Comparison of ENCODE assay signal across 20 cellular contexts in the genomic region with DNA sequence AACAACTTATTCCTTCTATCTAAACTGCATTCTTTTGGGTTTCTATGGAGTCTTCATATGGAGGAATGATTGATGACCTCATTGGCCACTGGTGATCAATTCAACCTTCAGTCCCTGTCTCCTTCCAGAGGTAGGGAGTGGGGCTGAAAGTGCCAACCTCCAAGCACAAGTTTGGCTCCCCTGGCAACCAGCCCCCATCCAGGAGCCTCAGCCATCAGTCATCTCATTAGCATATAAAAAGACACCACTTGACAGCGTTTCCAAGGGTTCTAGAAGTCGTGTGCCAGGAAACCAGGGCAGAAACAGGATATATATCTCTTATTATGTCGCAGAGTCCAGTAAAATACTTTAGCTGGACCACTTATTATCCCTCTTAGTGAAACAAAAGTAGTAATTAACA. TPM values are rescaled to one million over a fixed set of nuclear protein-coding genes. Genes with fewer than 3 reads are reported as not detected.
A peak's percentile ranks its signal among the peaks of the same experiment; 100 is the strongest.
DNase-seq lines count a peak whose midpoint lies in the region; ATAC-seq and TF ChIP-seq lines count a peak whose summit lies in the region.
"Had no signal": no experiment of that assay in that cellular context is flagged by ENCODE, and none has a peak within 500 bp of the region (broad histone marks: within the 10 kb centered on the region; RNA-seq: fewer than 3 reads in every experiment).

No MANE protein-coding gene starts in this region.

- intact Hi-C loops in activated T-helper 1 cell treated with anti-CD3 and anti-CD28 coated beads, Interleukin-12 subunit alpha, Interleukin-12 subunit beta, Interleukin-2, Interleukin-4 antibody, amounts not matched to agents 30 ng/mL and 10 ng/mL and 1 ng/mL, durations not matched to agents 14 hours and 24 hours and 36 hours (cut with micrococcal nuclease): no loop called here
- intact Hi-C loops in CD4-positive, alpha-beta memory T cell (cut with micrococcal nuclease): no loop called here

- H3K4me1 ChIP-seq in HUES64 (ENCODE audit: insufficient read depth, low read length) (peaks cover 12% of the 10 kb centered on the region), iPS-18a (ENCODE audit: control insufficient read depth, low read depth, low read length) (peaks cover 21% of the 10 kb centered on the region), gastroesophageal sphincter (peaks cover 0 to 24% (median 0%) of the 10 kb centered on the region in 3 donors)
- H3K4me1 ChIP-seq in CD4-positive, alpha-beta memory T cell (ENCODE audit: insufficient read depth, low read length): peaks cover 13% of the 10 kb centered on the region

- POLR2A ChIA-PET in CD4-positive, alpha-beta memory T cell (lab: Charles Lee; ENCODE audit: partially characterized antibody): no interaction called here

- DNase-seq in ELF-1 (ENCODE audit: low read depth, low spot score) (peak; percentile 42), AG08395 (ENCODE audit: low spot score) (no peak)
- no peak for DNase-seq in activated T-helper 1 cell treated with anti-CD3 and anti-CD28 coated beads, Interleukin-12 subunit alpha, Interleukin-12 subunit beta, Interleukin-2, Interleukin-4 antibody, amounts not matched to agents 30 ng/mL and 10 ng/mL and 1 ng/mL, durations not matched to agents 14 hours and 24 hours and 36 hours (ENCODE audit: low spot score)
- no peak for DNase-seq in CD4-positive, alpha-beta memory T cell
- DNase-seq: activated CD4-positive, CD25-positive, alpha-beta regulatory T cell; activated CD8-positive, alpha-beta memory T cell treated with anti-CD3 and anti-CD28 coated beads for 24 hours; EL; esophagus squamous epithelium; GM23248; NCI-H1436 treated with DMSO at 0.1 percent for 48 hours; NCI-H345; RPMI8226; SK-N-SH; stimulated activated naive CD4-positive, alpha-beta T cell treated with Interleukin-2 at 50 U/mL for 16 hours; tibial artery had no signal

- WGBS in HUES64: 10% methylated on average over 3 of the region's 3 CpGs
- 39 to 46% methylated on average over 3 of the region's 3 CpGs for WGBS in gastroesophageal sphincter (ENCODE audit: low coverage in 1 of 2), 2 donors

- H3K27ac ChIP-seq in HUES64 (ENCODE audit: low read depth, low read length) (no peak overlapping the region), iPS-18a (ENCODE audit: low read length) (no peak overlapping the region), gastroesophageal sphincter (no peak overlapping the region)
- H3K27ac ChIP-seq in CD4-positive, alpha-beta memory T cell (ENCODE audit: low read depth, low read length): no peak overlapping the region
- H3K27ac ChIP-seq: esophagus squamous epithelium, GM23248, tibial artery had no signal

- no peak for ATAC-seq in gastroesophageal sphincter
- ATAC-seq: activated T-helper 17 cell treated with anti-CD3 and anti-CD28 coated beads, Interleukin-2, amount 50 U/mL, for 72 hours had no signal

- peaks cover 23% of the 10 kb centered on the region for H3K4me1 Mint-ChIP-seq in activated T-helper 1 cell treated with anti-CD3 and anti-CD28 coated beads, Interleukin-12 subunit alpha, Interleukin-12 subunit beta, Interleukin-2, Interleukin-4 antibody, amounts not matched to agents 30 ng/mL and 10 ng/mL and 1 ng/mL, durations not matched to agents 14 hours and 24 hours and 36 hours (ENCODE audit: low read depth)
- H3K4me1 Mint-ChIP-seq in CD4-positive, alpha-beta memory T cell: peaks cover 11 to 15% (median 13%) of the 10 kb centered on the region in 4 donors
- H3K4me1 Mint-ChIP-seq: nephron had no signal

- H3K9ac ChIP-seq in HUES64 (ENCODE audit: low read depth, low read length) (no peak overlapping the region), iPS-18a (ENCODE audit: low read length) (no peak overlapping the region)
- H3K9ac ChIP-seq: GM23248, SK-N-SH had no signal

- no peaks in the 10 kb centered on the region for H3K9me3 ChIP-seq in HUES64 (ENCODE audit: insufficient read depth, low read depth, low read length)
- H3K9me3 ChIP-seq in iPS-18a (ENCODE audit: control insufficient read depth, low read depth, low read length): no peaks in the 10 kb centered on the region
- H3K9me3 ChIP-seq in gastroesophageal sphincter: no peaks in the 10 kb centered on the region
- no peaks in the 10 kb centered on the region for H3K9me3 ChIP-seq in CD4-positive, alpha-beta memory T cell (ENCODE audit: control insufficient read depth in 1 of 2, low read length in 2 of 2)
- H3K9me3 ChIP-seq: esophagus squamous epithelium, SK-N-SH, tibial artery had no signal

- TF ChIP-seq EP300 in gastroesophageal sphincter (IDR thresholded peaks at IDR 0.05): no peak

- no peak for TF ChIP-seq CTCF in gastroesophageal sphincter (IDR thresholded peaks at IDR 0.05)

- H3K4me3 Mint-ChIP-seq in activated T-helper 1 cell treated with anti-CD3 and anti-CD28 coated beads, Interleukin-12 subunit alpha, Interleukin-12 subunit beta, Interleukin-2, Interleukin-4 antibody, amounts not matched to agents 30 ng/mL and 10 ng/mL and 1 ng/mL, durations not matched to agents 14 hours and 24 hours and 36 hours: no peak overlapping the region
- H3K4me3 Mint-ChIP-seq in CD4-positive, alpha-beta memory T cell: no peak overlapping the region
- H3K4me3 Mint-ChIP-seq: activated T-helper 17 cell treated with anti-CD3 and anti-CD28 coated beads, Interleukin-2, amount 50 U/mL, for 72 hours; nephron had no signal

- peak overlapping the region; percentile 47 for H3K27ac Mint-ChIP-seq in activated T-helper 1 cell treated with anti-CD3 and anti-CD28 coated beads, Interleukin-12 subunit alpha, Interleukin-12 subunit beta, Interleukin-2, Interleukin-4 antibody, amounts not matched to agents 30 ng/mL and 10 ng/mL and 1 ng/mL, durations not matched to agents 14 hours and 24 hours and 36 hours
- H3K27ac Mint-ChIP-seq in CD4-positive, alpha-beta memory T cell: peak overlapping the region in 1 of 7 donors; percentile 67
- H3K27ac Mint-ChIP-seq: nephron had no signal

- H3K9me3 Mint-ChIP-seq in activated T-helper 1 cell treated with anti-CD3 and anti-CD28 coated beads, Interleukin-12 subunit alpha, Interleukin-12 subunit beta, Interleukin-2, Interleukin-4 antibody, amounts not matched to agents 30 ng/mL and 10 ng/mL and 1 ng/mL, durations not matched to agents 14 hours and 24 hours and 36 hours: no peaks in the 10 kb centered on the region
- no peaks in the 10 kb centered on the region for H3K9me3 Mint-ChIP-seq in CD4-positive, alpha-beta memory T cell
- H3K9me3 Mint-ChIP-seq: activated T-helper 17 cell treated with anti-CD3 and anti-CD28 coated beads, Interleukin-2, amount 50 U/mL, for 72 hours; nephron had no signal

- CTCF ChIA-PET in CD4-positive, alpha-beta memory T cell (lab: Charles Lee; ENCODE audit: partially characterized antibody): no interaction called here

- TF ChIP-seq POLR2A in gastroesophageal sphincter (IDR thresholded peaks at IDR 0.05): no peak

- no peaks in the 10 kb centered on the region for H3K27me3 Mint-ChIP-seq in activated T-helper 1 cell treated with anti-CD3 and anti-CD28 coated beads, Interleukin-12 subunit alpha, Interleukin-12 subunit beta, Interleukin-2, Interleukin-4 antibody, amounts not matched to agents 30 ng/mL and 10 ng/mL and 1 ng/mL, durations not matched to agents 14 hours and 24 hours and 36 hours (ENCODE audit: insufficient read depth)
- no peaks in the 10 kb centered on the region for H3K27me3 Mint-ChIP-seq in CD4-positive, alpha-beta memory T cell
- H3K27me3 Mint-ChIP-seq: activated T-helper 17 cell treated with anti-CD3 and anti-CD28 coated beads, Interleukin-2, amount 50 U/mL, for 72 hours had no signal

- peaks cover 23% of the 10 kb centered on the region for H3K36me3 Mint-ChIP-seq in activated T-helper 1 cell treated with anti-CD3 and anti-CD28 coated beads, Interleukin-12 subunit alpha, Interleukin-12 subunit beta, Interleukin-2, Interleukin-4 antibody, amounts not matched to agents 30 ng/mL and 10 ng/mL and 1 ng/mL, durations not matched to agents 14 hours and 24 hours and 36 hours (ENCODE audit: low read depth)
- H3K36me3 Mint-ChIP-seq in CD4-positive, alpha-beta memory T cell: peaks cover 33 to 58% of the 10 kb centered on the region in 2 donors

- H3K36me3 ChIP-seq in HUES64 (ENCODE audit: insufficient read depth, low read length): peaks cover 22% of the 10 kb centered on the region
- H3K36me3 ChIP-seq in iPS-18a (ENCODE audit: control insufficient read depth, low read depth, low read length): peaks cover 11% of the 10 kb centered on the region
- peaks cover 4 to 91% of the 10 kb centered on the region in 2 donors for H3K36me3 ChIP-seq in gastroesophageal sphincter
- H3K36me3 ChIP-seq in CD4-positive, alpha-beta memory T cell (ENCODE audit: insufficient read depth, low read length): peaks cover 21% of the 10 kb centered on the region

- no peaks in the 10 kb centered on the region for H3K27me3 ChIP-seq in HUES64 (ENCODE audit: insufficient read depth, low read length)
- no peaks in the 10 kb centered on the region for H3K27me3 ChIP-seq in iPS-18a (ENCODE audit: control insufficient read depth, insufficient read depth, low read length)
- no peaks in the 10 kb centered on the region for H3K27me3 ChIP-seq in gastroesophageal sphincter
- no peaks in the 10 kb centered on the region for H3K27me3 ChIP-seq in CD4-positive, alpha-beta memory T cell (ENCODE audit: insufficient read depth, low read length)
- H3K27me3 ChIP-seq: esophagus squamous epithelium, tibial artery had no signal

- H3K4me3 ChIP-seq in HUES64 (ENCODE audit: low read length) (peak overlapping the region; percentile 28; the same call in 1 of the 2 replicates), iPS-18a (ENCODE audit: low read length) (peak overlapping the region; percentile 33), gastroesophageal sphincter (no peak overlapping the region)
- no peak overlapping the region for H3K4me3 ChIP-seq in CD4-positive, alpha-beta memory T cell (ENCODE audit: low read length in 2 of 2)
- H3K4me3 ChIP-seq: esophagus squamous epithelium, GM23248, tibial artery had no signal

RNA-seq across cellular contexts. Expression of gene SLC31A2, which starts 9.8 kb away (rescaled TPM):
- 1.5 TPM for polyA plus RNA-seq in HUES64 (2013, experiment 1 of 2)
- polyA plus RNA-seq in HUES64 (2013, experiment 2 of 2): 1.6 TPM
- 6.0 and 6.5 TPM in 2 replicates for total RNA-seq in activated T-helper 1 cell treated with anti-CD3 and anti-CD28 coated beads, Interleukin-12 subunit alpha, Interleukin-12 subunit beta, Interleukin-2, Interleukin-4 antibody, amounts not matched to agents 30 ng/mL and 10 ng/mL and 1 ng/mL, durations not matched to agents 14 hours and 24 hours and 36 hours
- total RNA-seq in gastroesophageal sphincter: 10 to 100 TPM in 3 of 4 donors, 1 to 10 TPM in 1; 6.7 to 26.6 (median 13.6) TPM
- total RNA-seq in CD4-positive, alpha-beta memory T cell: 1 to 10 TPM; 5.3 to 6.1 TPM
- polyA plus RNA-seq in CD4-positive, alpha-beta memory T cell: 1 to 10 TPM; 6.9 to 8.7 TPM

Comparison
In these comparisons a context has a peak if more than half of its experiments do, and no peak if none do; other contexts are left out.
1. H3K4me3 ChIP-seq: peak in HUES64 (single experiment) and iPS-18a (single experiment); none in gastroesophageal sphincter (0 of 2) and CD4-positive, alpha-beta memory T cell (0 of 2).